ENCODE assay signal across 12 cellular contexts in the genomic region with DNA sequence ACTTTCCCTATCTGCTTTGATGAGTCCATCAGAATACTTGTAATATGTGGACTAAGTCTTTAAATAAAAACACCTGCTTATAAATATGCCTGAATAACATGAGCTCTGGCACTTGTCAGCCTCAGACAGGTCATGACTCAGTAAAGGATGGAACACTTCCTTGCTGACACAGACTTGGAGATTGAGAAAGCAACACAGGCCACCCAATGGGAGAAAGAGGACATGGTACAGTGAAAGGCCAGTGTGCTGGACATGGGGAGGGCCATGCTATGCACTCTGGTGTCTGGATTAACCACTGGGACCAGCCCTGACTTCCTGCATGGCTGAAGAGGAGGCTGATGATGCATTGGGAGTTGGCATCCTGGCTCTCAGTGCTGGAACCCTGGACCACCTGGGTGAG.
DNase-seq lines count a peak whose midpoint lies in the region; ATAC-seq and TF ChIP-seq lines count a peak whose summit lies in the region.
"Had no signal": no experiment of that assay in that cellular context is flagged by ENCODE, and none has a peak within 500 bp of the region (broad histone marks: within the 10 kb centered on the region; RNA-seq: fewer than 3 reads in every experiment).

No MANE protein-coding gene starts in this region.

- peaks cover 0 to 14% (median 4%) of the 10 kb centered on the region in 7 donors for H3K9me3 Mint-ChIP-seq in CD14-positive monocyte

- H3K27ac Mint-ChIP-seq in CD14-positive monocyte, result peak overlapping the region in 3 of 7 donors; percentile 6 to 51 (median 37)
- H3K27ac Mint-ChIP-seq: memory B cell had no signal

- no peak overlapping the region for H3K4me3 Mint-ChIP-seq in CD14-positive monocyte
- H3K4me3 Mint-ChIP-seq: memory B cell had no signal

- H3K36me3 ChIP-seq in PC-3 (ENCODE audit: low read depth, low read length) (no peaks in the 10 kb centered on the region), neutrophil (no peaks in the 10 kb centered on the region)
- H3K36me3 ChIP-seq: suprapubic skin had no signal

- no peak overlapping the region for H2AFZ ChIP-seq in PC-3 (ENCODE audit: low read length)

- H3K27ac ChIP-seq in PC-3 (ENCODE audit: low read length) (peak overlapping the region; percentile 73), neutrophil (peak overlapping the region; percentile 71)
- H3K27ac ChIP-seq: suprapubic skin had no signal

- no peaks in the 10 kb centered on the region for H3K79me2 ChIP-seq in PC-3 (ENCODE audit: low read length)

- TF ChIP-seq CTCF in CD14-positive monocyte (IDR thresholded peaks at IDR 0.05) (no peak), PC-3 (conservative IDR thresholded peaks at IDR 0.05; ENCODE audit: low read depth, low read length) (no peak), neutrophil (IDR thresholded peaks at IDR 0.05) (no peak)

- BruUV-seq in PC-3 (replicated peaks; lab: Mats Ljungman, UMichigan), result no TSS peak

- H3K4me3 ChIP-seq in PC-3 (ENCODE audit: low read length) (no peak overlapping the region), neutrophil (ENCODE audit: low read depth in 1 of 2, low read length in 1 of 2) (no peak overlapping the region)
- H3K4me3 ChIP-seq: suprapubic skin had no signal

- peak; percentile 56 for ATAC-seq in PC-3
- peak; percentile 81 for ATAC-seq in esophagus mucosa
- no peak for ATAC-seq in activated CD4-positive, CD25-positive, alpha-beta regulatory T cell treated with anti-CD3 and anti-CD28 coated beads, Interleukin-2, amount 50 U/mL, for 24 hours
- ATAC-seq in GM18870 (IDR thresholded peaks at IDR 0.05; ENCODE audit: unreplicated experiment), result no peak

- H3K27me3 Mint-ChIP-seq in CD14-positive monocyte (ENCODE audit: low read depth in 3 of 3), result peaks cover 0 to 2% (median 0%) of the 10 kb centered on the region in 3 donors
- H3K27me3 Mint-ChIP-seq: memory B cell had no signal

- H3K9ac ChIP-seq in PC-3 (ENCODE audit: low read length), result no peak overlapping the region

- H3K4me1 ChIP-seq in PC-3 (ENCODE audit: insufficient read depth, low read length) (peaks cover 21% of the 10 kb centered on the region), neutrophil (ENCODE audit: control insufficient read depth in 1 of 2, insufficient read depth in 1 of 2, low read depth in 1 of 2, low read length in 1 of 2) (peaks cover 11 to 22% of the 10 kb centered on the region in 2 experiments)
- H3K4me1 ChIP-seq: suprapubic skin had no signal

- peaks cover 37 to 41% of the 10 kb centered on the region in 2 donors for H3K36me3 Mint-ChIP-seq in CD14-positive monocyte

- H3K9me2 ChIP-seq in PC-3 (replicated peaks; ENCODE audit: low read length), result no peaks in the 10 kb centered on the region

- H3K27me3 ChIP-seq in PC-3 (ENCODE audit: low read length) (no peaks in the 10 kb centered on the region), neutrophil (no peaks in the 10 kb centered on the region)
- H3K27me3 ChIP-seq: suprapubic skin had no signal

- POLR2A ChIA-PET in PC-3 (lab: Charles Lee; ENCODE audit: unreplicated experiment), result no interaction called here

- H3F3A ChIP-seq in PC-3 (ENCODE audit: low read length, unreplicated experiment), result no peaks in the 10 kb centered on the region

- peak overlapping the region; percentile 52; the same call in 1 of the 2 replicates for H3K4me2 ChIP-seq in PC-3 (ENCODE audit: low read length)

- no peaks in the 10 kb centered on the region for H4K20me1 ChIP-seq in PC-3 (ENCODE audit: low read length)

- intact Hi-C loops in CD14-positive monocyte (cut with micrococcal nuclease), result no loop called here
- intact Hi-C loops in PC-3 (cut with micrococcal nuclease), result no loop called here

- DNase-seq in CD14-positive monocyte (ENCODE audit: low spot score) (peak; percentile 46), PC-3 (peak; percentile 54), DMS114 treated with DMSO at 0.1 percent for 48 hours (lab: John Stamatoyannopoulos, UW; ENCODE audit: unreplicated experiment) (no peak), T-helper 1 cell (no peak)
- DNase-seq: NCI-H1694, T-helper 9 cell had no signal

- CTCF ChIA-PET in PC-3 (lab: Charles Lee), result no interaction called here

- H3K9me3 ChIP-seq in PC-3 (ENCODE audit: low read length) (no peaks in the 10 kb centered on the region), neutrophil (no peaks in the 10 kb centered on the region)
- H3K9me3 ChIP-seq: suprapubic skin had no signal

- H3K4me1 Mint-ChIP-seq in CD14-positive monocyte, result peaks cover 7% of the 10 kb centered on the region
- H3K4me1 Mint-ChIP-seq: memory B cell had no signal

Comparison
In these comparisons a context has a peak if more than half of its experiments do, and no peak if none do; other contexts are left out.
1. DNase-seq: peak in CD14-positive monocyte (single experiment) and PC-3 (single experiment); none in DMS114 treated with DMSO at 0.1 percent for 48 hours (single experiment) and T-helper 1 cell (0 of 5).
2. ATAC-seq: peak in PC-3 (single experiment) and esophagus mucosa (single experiment); none in activated CD4-positive, CD25-positive, alpha-beta regulatory T cell treated with anti-CD3 and anti-CD28 coated beads, Interleukin-2, amount 50 U/mL, for 24 hours (0 of 2) and GM18870 (single experiment).